Comparison of ENCODE assay signal across 29 cellular contexts in the genomic region with DNA sequence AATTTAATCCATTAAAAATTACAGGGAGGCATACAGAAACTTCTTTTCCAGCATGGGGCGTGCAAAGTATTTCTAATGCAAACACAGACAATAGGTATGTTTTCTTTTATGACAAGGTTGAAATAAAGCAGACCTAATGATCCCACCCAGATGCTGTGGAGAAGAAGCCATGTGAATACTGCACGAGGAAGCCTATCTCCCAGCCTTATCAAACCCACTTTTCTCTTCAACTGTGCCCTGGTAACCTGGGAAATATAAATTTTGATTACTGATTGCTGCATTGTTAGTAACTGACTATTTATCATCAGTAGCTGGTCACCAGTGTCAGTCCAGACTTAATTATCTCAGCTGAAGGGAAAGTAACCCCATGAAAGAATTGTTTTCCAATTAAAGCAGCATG. TPM values are rescaled to one million over a fixed set of nuclear protein-coding genes. Genes with fewer than 3 reads are reported as not detected.
"Had no signal": no experiment of that assay in that cellular context is flagged by ENCODE, and none has a peak within 500 bp of the region (broad histone marks: within the 10 kb centered on the region; RNA-seq: fewer than 3 reads in every experiment).

No MANE protein-coding gene starts in this region.

- H3K27me3 Mint-ChIP-seq: activated naive CD8-positive, alpha-beta T cell; natural killer cell treated with Interleukin-12 subunit alpha and Interleukin-12 subunit beta and Interleukin-15 and Interleukin-18, amount 100 ng/mL, for 72 hours; stimulated activated naive B cell treated with anti-CD40 and anti-IgM and Interleukin-4, amounts not matched to agents 10 μg/mL and 1 μg/mL and 100 μg/mL, for 72 hours had no signal

- H3K27ac ChIP-seq: cardiac muscle cell, epithelial cell of prostate, neutrophil, stomach, tibial artery, uterus, VCaP had no signal

- H3K36me3 ChIP-seq: cardiac muscle cell, colonic mucosa, neutrophil, stomach, tibial artery, uterus had no signal

- H3K4me1 ChIP-seq: tibial artery, uterus had no signal

- H3K36me3 Mint-ChIP-seq: natural killer cell treated with Interleukin-12 subunit alpha and Interleukin-12 subunit beta and Interleukin-15 and Interleukin-18, amount 100 ng/mL, for 72 hours; stimulated activated naive B cell treated with anti-CD40 and anti-IgM and Interleukin-4, amounts not matched to agents 10 μg/mL and 1 μg/mL and 100 μg/mL, for 72 hours had no signal

- H3K4me3 ChIP-seq: body of pancreas, cardiac muscle cell, colonic mucosa, smooth muscle cell, stomach, tibial artery, uterus had no signal

- DNase-seq: activated CD4-positive, alpha-beta T cell treated with anti-CD3 and anti-CD28 coated beads for 48 hours; activated CD4-positive, alpha-beta T cell treated with anti-CD3 and anti-CD28 coated beads, Interleukin-2, amount 50 U/mL, for 48 hours; activated CD8-positive, alpha-beta memory T cell treated with anti-CD3 and anti-CD28 coated beads for 24 hours; activated effector memory CD4-positive, alpha-beta T cell treated with Interleukin-2 at 50 U/mL for 16 hours; activated naive CD4-positive, alpha-beta T cell treated with Interleukin-2 at 50 U/mL for 16 hours; aorta; body of pancreas; cerebellar nuclear complex; colonic mucosa; effector CD8-positive, alpha-beta T cell; retina; stimulated activated CD4-positive, alpha-beta T cell treated with anti-CD3 and anti-CD28 coated beads, Interleukin-15, amount 100 ng/mL, for 24 hours; stimulated activated CD4-positive, alpha-beta T cell treated with anti-CD3 and anti-CD28 coated beads, Interleukin-2, amount 100 ng/mL, for 24 hours; stimulated activated naive B cell treated with anti-CD40 and anti-IgM and Interleukin-4, amounts not matched to agents 10 μg/mL and 1 μg/mL and 100 μg/mL, for 72 hours; stomach; tibial artery; uterus had no signal

- FAIRE-seq: endometrium, frontal cortex, keratinocyte, TTC549 had no signal

- H3K9me3 Mint-ChIP-seq: stimulated activated naive B cell treated with anti-CD40 and anti-IgM and Interleukin-4, amounts not matched to agents 10 μg/mL and 1 μg/mL and 100 μg/mL, for 72 hours had no signal

- H3K4me2 ChIP-seq: smooth muscle cell had no signal

- H3K4me1 Mint-ChIP-seq: stimulated activated naive B cell treated with anti-CD40 and anti-IgM and Interleukin-4, amounts not matched to agents 10 μg/mL and 1 μg/mL and 100 μg/mL, for 72 hours had no signal

- ATAC-seq: activated CD4-positive, CD25-positive, alpha-beta regulatory T cell treated with anti-CD3 and anti-CD28 coated beads, Interleukin-2, amount 50 U/mL, for 24 hours; body of pancreas; natural killer cell treated with Interleukin-12 subunit alpha and Interleukin-12 subunit beta and Interleukin-15 and Interleukin-18, amount 100 ng/mL, for 72 hours; stimulated activated naive B cell treated with anti-CD40 and anti-IgM and Interleukin-4, amounts not matched to agents 10 μg/mL and 1 μg/mL and 100 μg/mL, for 72 hours had no signal

- H3K27ac Mint-ChIP-seq: activated naive CD8-positive, alpha-beta T cell; natural killer cell treated with Interleukin-12 subunit alpha and Interleukin-12 subunit beta and Interleukin-15 and Interleukin-18, amount 100 ng/mL, for 72 hours; stimulated activated naive B cell treated with anti-CD40 and anti-IgM and Interleukin-4, amounts not matched to agents 10 μg/mL and 1 μg/mL and 100 μg/mL, for 72 hours had no signal

- H3K4me3 Mint-ChIP-seq: activated naive CD8-positive, alpha-beta T cell; natural killer cell treated with Interleukin-12 subunit alpha and Interleukin-12 subunit beta and Interleukin-15 and Interleukin-18, amount 100 ng/mL, for 72 hours; stimulated activated naive B cell treated with anti-CD40 and anti-IgM and Interleukin-4, amounts not matched to agents 10 μg/mL and 1 μg/mL and 100 μg/mL, for 72 hours had no signal

- H3K9me3 ChIP-seq: body of pancreas, colonic mucosa, neutrophil, stomach, tibial artery, uterus had no signal

- H3K27me3 ChIP-seq: body of pancreas, cardiac muscle cell, colonic mucosa, neutrophil, stomach, tibial artery, uterus had no signal

RNA-seq across cellular contexts. Expression of a gene that starts 50.6 kb away (rescaled TPM):
- total RNA-seq: natural killer cell treated with Interleukin-12 subunit alpha and Interleukin-12 subunit beta and Interleukin-15 and Interleukin-18, amount 100 ng/mL, for 72 hours had no signal
